8 cellular contexts compared by ENCODE assay signal in genomic region chr10:25226775-25227682, GRCh38. TPM values are rescaled to one million over a fixed set of nuclear protein-coding genes. Genes with fewer than 3 reads are reported as not detected.
DNase-seq lines count a peak whose midpoint lies in the region; ATAC-seq and TF ChIP-seq lines count a peak whose summit lies in the region.

No MANE protein-coding gene starts in this region.

- BruUV-seq in A673 (replicated peaks; lab: Mats Ljungman, UMichigan) = no TSS peak

- DNase-seq in A673 (ENCODE audit: low spot score) (peak; percentile 69), ELR (ENCODE audit: low read depth) (peak; percentile 60), LoVo (ENCODE audit: low spot score) (peak; percentile 37), head of caudate nucleus (peak in 41 of 42 donors; percentile 17 to 84 (median 62)), retina (peak; percentile 62)
- no peak for DNase-seq in activated CD8-positive, alpha-beta memory T cell treated with anti-CD3 and anti-CD28 coated beads, Interleukin-2, amount 50 U/mL, for 48 hours

- TF ChIP-seq CTCF in A673 (conservative IDR thresholded peaks at IDR 0.05; ENCODE audit: low read depth, low read length) = peak; percentile 86
- TF ChIP-seq CTCF in VCaP (conservative IDR thresholded peaks at IDR 0.05) = peak; percentile 92

- CTCF ChIA-PET in A673 (lab: Charles Lee) = interaction anchor here (0.6 to 1.0 kb wide), 3 partner anchors 67 to 127 kb away, joined by 3 to 14 read pairs (median 4); no protein-coding TSS in a partner anchor

- H3K4me3 ChIP-seq in A673 (ENCODE audit: low read depth, low read length, poor library complexity, severe bottlenecking) = no peak overlapping the region

- intact Hi-C loops in A673 (cut with micrococcal nuclease; ENCODE audit: unreplicated experiment) (loop anchor here (1.0 to 10.0 kb wide), 2 partner anchors 114 to 202 kb away; no protein-coding TSS in a partner anchor), head of caudate nucleus (cut with DNase I) (loop anchor here (10.0 kb wide), 1 partner anchor 202 kb away; no protein-coding TSS in a partner anchor)

- no peaks in the 10 kb centered on the region for H3K36me3 ChIP-seq in A673 (ENCODE audit: insufficient read depth, low read length, poor library complexity, severe bottlenecking)

- no peak for ATAC-seq in GM19467 (IDR thresholded peaks at IDR 0.05; ENCODE audit: unreplicated experiment)

- H3K4me1 ChIP-seq in A673 (ENCODE audit: insufficient read depth, low read length, poor library complexity, severe bottlenecking) = no peaks in the 10 kb centered on the region

- POLR2A ChIA-PET in A673 (lab: Charles Lee; ENCODE audit: low non-redundant PET) = no interaction called here

- no peaks in the 10 kb centered on the region for H3K9me3 ChIP-seq in A673 (ENCODE audit: low read depth, low read length, poor library complexity, severe bottlenecking)

- H3K27ac ChIP-seq in A673 (ENCODE audit: low read depth, low read length, poor library complexity, severe bottlenecking) (no peak overlapping the region), VCaP (peak overlapping the region; percentile 26; the same call in 1 of the 2 replicates)

- H3K27me3 ChIP-seq in A673 (replicated peaks; ENCODE audit: insufficient read depth, low read depth, low read length, poor library complexity) = peaks cover 17% of the 10 kb centered on the region

RNA-seq across cellular contexts. Expression of gene GPR158, which starts 52.2 kb away (rescaled TPM):
- total RNA-seq in A673 (2021) = not detected in 2 replicates
